Comparison of ENCODE assay signal across 1 cellular context in the genomic region with DNA sequence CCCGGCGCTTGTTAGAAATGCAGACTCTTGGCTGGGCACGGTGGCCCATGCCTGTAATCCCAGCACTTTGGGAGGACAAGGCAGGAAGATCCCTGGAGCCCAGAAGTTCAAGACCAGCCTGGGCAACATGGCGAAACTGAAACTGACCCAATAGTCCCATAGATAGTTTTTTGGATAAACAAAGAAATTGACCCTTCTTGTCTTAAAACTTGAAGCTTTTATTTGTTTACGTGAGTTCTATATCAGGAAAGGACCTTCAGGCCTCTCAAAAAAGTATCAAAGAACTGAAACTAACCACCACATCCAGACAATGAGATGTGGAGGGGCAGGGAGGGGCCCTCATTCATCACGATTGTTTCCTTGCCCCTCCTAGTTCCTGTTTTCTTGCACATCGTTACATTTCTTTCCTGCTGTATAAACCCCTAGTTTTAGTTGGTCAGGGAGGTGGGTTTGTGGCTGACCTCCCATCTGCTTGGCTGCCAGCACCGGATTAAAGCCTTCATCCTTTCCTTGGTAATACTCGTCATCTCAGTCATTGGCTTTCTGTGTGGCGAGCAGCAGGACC.
A peak's percentile ranks its signal among the peaks of the same experiment; 100 is the strongest.
TF ChIP-seq lines count a peak whose summit lies in the region.

No MANE protein-coding gene starts in this region.

TF ChIP-seq in HepG2, 621 proteins besides CTCF, POLR2A, EP300 and RAD21 (continues in another document):
- peak; percentile 51; the same call in 1 of the 2 replicates for TF ChIP-seq SOX5 (CRISPR knock-in tag; IDR thresholded peaks at IDR 0.05; ENCODE audit: borderline replicate concordance)
- TF ChIP-seq PAXIP1 (CRISPR knock-in tag; conservative IDR thresholded peaks at IDR 0.05): no peak
- TF ChIP-seq ZBTB34 (CRISPR knock-in tag; IDR thresholded peaks at IDR 0.05): no peak
- 0 out of 2 replicates have a peak, but pooled peaks have one; percentile 30 for TF ChIP-seq ZNF713 (CRISPR knock-in tag; IDR thresholded peaks at IDR 0.05)
- TF ChIP-seq HIC2 (CRISPR knock-in tag; IDR thresholded peaks at IDR 0.05; ENCODE audit: low read depth): no peak
- TF ChIP-seq, protein P1, sequence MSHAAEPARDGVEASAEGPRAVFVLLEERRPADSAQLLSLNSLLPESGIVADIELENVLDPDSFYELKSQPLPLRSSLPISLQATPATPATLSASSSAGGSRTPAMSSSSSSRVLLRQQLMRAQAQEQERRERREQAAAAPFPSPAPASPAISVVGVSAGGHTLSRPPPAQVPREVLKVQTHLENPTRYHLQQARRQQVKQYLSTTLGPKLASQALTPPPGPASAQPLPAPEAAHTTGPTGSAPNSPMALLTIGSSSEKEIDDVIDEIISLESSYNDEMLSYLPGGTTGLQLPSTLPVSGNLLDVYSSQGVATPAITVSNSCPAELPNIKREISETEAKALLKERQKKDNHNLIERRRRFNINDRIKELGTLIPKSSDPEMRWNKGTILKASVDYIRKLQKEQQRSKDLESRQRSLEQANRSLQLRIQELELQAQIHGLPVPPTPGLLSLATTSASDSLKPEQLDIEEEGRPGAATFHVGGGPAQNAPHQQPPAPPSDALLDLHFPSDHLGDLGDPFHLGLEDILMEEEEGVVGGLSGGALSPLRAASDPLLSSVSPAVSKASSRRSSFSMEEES (CRISPR knock-in tag; IDR thresholded peaks at IDR 0.05): 0 out of 2 replicates have a peak, but pooled peaks have one; percentile 17
- TF ChIP-seq ZBTB21 (CRISPR knock-in tag; IDR thresholded peaks at IDR 0.05): no peak
- TF ChIP-seq ZBTB33 (CRISPR knock-in tag; IDR thresholded peaks at IDR 0.05): no peak
- no peak for TF ChIP-seq SETDB1 (CRISPR knock-in tag; IDR thresholded peaks at IDR 0.05; ENCODE audit: borderline replicate concordance)
- TF ChIP-seq ZFP82 (CRISPR knock-in tag; IDR thresholded peaks at IDR 0.05; ENCODE audit: borderline replicate concordance): no peak
- peak; percentile 25; the same call in 1 of the 2 replicates for TF ChIP-seq ZNF326 (CRISPR knock-in tag; IDR thresholded peaks at IDR 0.05; ENCODE audit: borderline replicate concordance)
- TF ChIP-seq TOPORS (CRISPR knock-in tag; IDR thresholded peaks at IDR 0.05): no peak
- peak; percentile 1 for TF ChIP-seq ASH2L (IDR thresholded peaks at IDR 0.05; ENCODE audit: insufficient read length, low read depth, low read length)
- TF ChIP-seq ZMAT5 (CRISPR knock-in tag; IDR thresholded peaks at IDR 0.05; ENCODE audit: borderline replicate concordance, low read depth): no peak
- TF ChIP-seq ZNF616 (CRISPR knock-in tag; IDR thresholded peaks at IDR 0.05; ENCODE audit: low read depth): no peak
- TF ChIP-seq TCF7L2 (IDR thresholded peaks at IDR 0.05; ENCODE audit: low read depth, low read length): no peak
- TF ChIP-seq TCF12 (IDR thresholded peaks at IDR 0.05): no peak
- no peak for TF ChIP-seq TCF12 (CRISPR knock-in tag; IDR thresholded peaks at IDR 0.05)
- TF ChIP-seq FOXK1 (CRISPR knock-in tag; IDR thresholded peaks at IDR 0.05; ENCODE audit: borderline replicate concordance, low read depth): peak; percentile 4; the same call in 1 of the 2 replicates
- TF ChIP-seq DDIT3 (CRISPR knock-in tag; IDR thresholded peaks at IDR 0.05): no peak
- TF ChIP-seq, protein P2, sequence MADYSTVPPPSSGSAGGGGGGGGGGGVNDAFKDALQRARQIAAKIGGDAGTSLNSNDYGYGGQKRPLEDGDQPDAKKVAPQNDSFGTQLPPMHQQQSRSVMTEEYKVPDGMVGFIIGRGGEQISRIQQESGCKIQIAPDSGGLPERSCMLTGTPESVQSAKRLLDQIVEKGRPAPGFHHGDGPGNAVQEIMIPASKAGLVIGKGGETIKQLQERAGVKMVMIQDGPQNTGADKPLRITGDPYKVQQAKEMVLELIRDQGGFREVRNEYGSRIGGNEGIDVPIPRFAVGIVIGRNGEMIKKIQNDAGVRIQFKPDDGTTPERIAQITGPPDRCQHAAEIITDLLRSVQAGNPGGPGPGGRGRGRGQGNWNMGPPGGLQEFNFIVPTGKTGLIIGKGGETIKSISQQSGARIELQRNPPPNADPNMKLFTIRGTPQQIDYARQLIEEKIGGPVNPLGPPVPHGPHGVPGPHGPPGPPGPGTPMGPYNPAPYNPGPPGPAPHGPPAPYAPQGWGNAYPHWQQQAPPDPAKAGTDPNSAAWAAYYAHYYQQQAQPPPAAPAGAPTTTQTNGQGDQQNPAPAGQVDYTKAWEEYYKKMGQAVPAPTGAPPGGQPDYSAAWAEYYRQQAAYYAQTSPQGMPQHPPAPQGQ (CRISPR knock-in tag; IDR thresholded peaks at IDR 0.05; ENCODE audit: borderline replicate concordance): no peak
- no peak for TF ChIP-seq FOXP1 (IDR thresholded peaks at IDR 0.05)
- TF ChIP-seq FOXP1 (CRISPR knock-in tag; IDR thresholded peaks at IDR 0.05): no peak
- TF ChIP-seq SIX1 (CRISPR knock-in tag; IDR thresholded peaks at IDR 0.05; ENCODE audit: borderline replicate concordance): no peak
- TF ChIP-seq MAFF (IDR thresholded peaks at IDR 0.05; ENCODE audit: low read depth, low read length): no peak
- TF ChIP-seq SNAI1 (CRISPR knock-in tag; IDR thresholded peaks at IDR 0.05; ENCODE audit: borderline replicate concordance): 0 out of 2 replicates have a peak, but pooled peaks have one; percentile 16
- no peak for TF ChIP-seq ZNF773 (CRISPR knock-in tag; IDR thresholded peaks at IDR 0.05; ENCODE audit: borderline replicate concordance)
- TF ChIP-seq, protein P3, sequence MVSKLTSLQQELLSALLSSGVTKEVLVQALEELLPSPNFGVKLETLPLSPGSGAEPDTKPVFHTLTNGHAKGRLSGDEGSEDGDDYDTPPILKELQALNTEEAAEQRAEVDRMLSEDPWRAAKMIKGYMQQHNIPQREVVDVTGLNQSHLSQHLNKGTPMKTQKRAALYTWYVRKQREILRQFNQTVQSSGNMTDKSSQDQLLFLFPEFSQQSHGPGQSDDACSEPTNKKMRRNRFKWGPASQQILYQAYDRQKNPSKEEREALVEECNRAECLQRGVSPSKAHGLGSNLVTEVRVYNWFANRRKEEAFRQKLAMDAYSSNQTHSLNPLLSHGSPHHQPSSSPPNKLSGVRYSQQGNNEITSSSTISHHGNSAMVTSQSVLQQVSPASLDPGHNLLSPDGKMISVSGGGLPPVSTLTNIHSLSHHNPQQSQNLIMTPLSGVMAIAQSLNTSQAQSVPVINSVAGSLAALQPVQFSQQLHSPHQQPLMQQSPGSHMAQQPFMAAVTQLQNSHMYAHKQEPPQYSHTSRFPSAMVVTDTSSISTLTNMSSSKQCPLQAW (CRISPR knock-in tag; IDR thresholded peaks at IDR 0.05): no peak
- TF ChIP-seq JDP2 (CRISPR knock-in tag; IDR thresholded peaks at IDR 0.05; ENCODE audit: borderline replicate concordance): no peak
